17 cellular contexts compared by ENCODE assay signal in the genomic region with DNA sequence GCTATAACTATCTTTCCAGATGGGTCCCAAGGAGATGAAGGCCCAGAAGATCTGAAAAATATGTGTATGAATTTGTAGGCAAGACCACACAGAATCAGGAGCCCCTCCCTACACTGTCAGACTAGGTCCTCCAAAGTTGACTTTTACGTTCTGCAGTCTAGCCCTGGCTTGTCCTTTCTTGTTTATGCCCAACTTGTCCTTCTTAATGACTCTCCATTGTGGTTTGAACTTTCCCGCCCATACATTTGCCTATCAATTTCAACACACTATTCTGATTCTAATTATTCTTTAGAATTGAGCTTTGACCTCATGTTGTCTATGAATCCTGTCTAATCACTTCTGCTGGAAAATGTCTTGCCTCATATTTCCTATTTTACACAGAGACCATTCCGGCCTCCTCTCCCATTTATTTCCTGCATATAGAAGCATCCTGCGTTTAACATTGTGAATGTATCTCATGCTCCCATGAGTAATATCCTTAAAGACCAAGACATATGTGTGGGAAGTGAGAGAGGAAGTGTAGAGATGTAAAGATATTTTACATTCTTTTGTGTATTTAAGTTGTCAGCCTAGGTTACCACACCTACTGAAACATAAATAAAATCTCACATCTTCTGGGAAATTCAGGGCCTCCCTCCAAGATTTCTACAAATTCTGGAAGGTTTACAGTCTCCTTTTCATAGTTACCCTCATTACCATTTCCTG.
A peak's percentile ranks its signal among the peaks of the same experiment; 100 is the strongest.
DNase-seq lines count a peak whose midpoint lies in the region; FAIRE-seq and TF ChIP-seq lines count a peak whose summit lies in the region.
"Had no signal": no experiment of that assay in that cellular context is flagged by ENCODE, and none has a peak within 500 bp of the region (broad histone marks: within the 10 kb centered on the region; RNA-seq: fewer than 3 reads in every experiment).

No MANE protein-coding gene starts in this region.

- H3K9me3 Mint-ChIP-seq in MCF 10A (ENCODE audit: unreplicated experiment): no peaks in the 10 kb centered on the region
- no peaks in the 10 kb centered on the region for H3K9me3 Mint-ChIP-seq in astrocyte (ENCODE audit: unreplicated experiment)
- H3K9me3 Mint-ChIP-seq: neural crest cell; stimulated activated naive CD8-positive, alpha-beta T cell treated with anti-CD3 and anti-CD28 coated beads, Interleukin-15, Interleukin-2, amounts not matched to agents 100 ng/mL and 50 ng/mL, for 24 hours had no signal

- no peak for TF ChIP-seq CTCF in MCF 10A (IDR thresholded peaks at IDR 0.05; ENCODE audit: unreplicated experiment)
- TF ChIP-seq CTCF in breast epithelium (IDR thresholded peaks at IDR 0.05): no peak
- TF ChIP-seq CTCF in astrocyte (IDR thresholded peaks at IDR 0.05; ENCODE audit: insufficient read depth, low read depth, low read length): no peak
- TF ChIP-seq CTCF in keratinocyte (optimal IDR thresholded peaks at IDR 0.05 in 1 of 3, IDR thresholded peaks at IDR 0.05 in 1 of 3, conservative IDR thresholded peaks at IDR 0.05 in 1 of 3; ENCODE audit: extremely low read depth in 1 of 3, insufficient read depth in 2 of 3, low read length in 3 of 3): no peak

- H3K36me3 ChIP-seq in breast epithelium: no peaks in the 10 kb centered on the region
- H3K36me3 ChIP-seq in astrocyte (ENCODE audit: insufficient read depth, low read length): no peaks in the 10 kb centered on the region
- H3K36me3 ChIP-seq in keratinocyte (ENCODE audit: control insufficient read depth in 2 of 2, extremely low read depth in 1 of 2, insufficient read depth in 2 of 2, low read length in 2 of 2): no peaks in the 10 kb centered on the region
- H3K36me3 ChIP-seq: esophagus muscularis mucosa, Peyer's patch had no signal

- POLR2A ChIA-PET in MCF 10A (lab: Yijun Ruan, JAX): interaction anchor here (1.1 to 1.7 kb wide), 2 partner anchors 15 to 156 kb away, joined by 3 to 10 read pairs; no protein-coding TSS in a partner anchor

- H2AFZ ChIP-seq in astrocyte (ENCODE audit: low read depth, low read length) (no peak overlapping the region), keratinocyte (ENCODE audit: control insufficient read depth, low read length) (peak overlapping the region; percentile 1)

- H3K27me3 ChIP-seq in breast epithelium (no peaks in the 10 kb centered on the region), astrocyte (ENCODE audit: insufficient read depth, low read length) (no peaks in the 10 kb centered on the region), keratinocyte (ENCODE audit: control insufficient read depth, extremely low read depth, insufficient read depth, low read length) (no peaks in the 10 kb centered on the region)
- H3K27me3 ChIP-seq: esophagus muscularis mucosa, Peyer's patch had no signal

- DNase-seq in MCF 10A (ENCODE audit: unreplicated experiment): peak; percentile 59
- no peak for DNase-seq in breast epithelium (ENCODE audit: low spot score in 2 of 2)
- DNase-seq in astrocyte (ENCODE audit: low read depth): peak; percentile 48
- DNase-seq in keratinocyte (ENCODE audit: low read depth, low spot score): no peak
- DNase-seq in NCI-H1417 (lab: John Stamatoyannopoulos, UW): no peak
- no peak for DNase-seq in OCI-M2 (lab: John Stamatoyannopoulos, UW; ENCODE audit: unreplicated experiment)
- DNase-seq in NCI-H2171 (lab: John Stamatoyannopoulos, UW): no peak
- DNase-seq in NCI-H1092 (lab: John Stamatoyannopoulos, UW): no peak
- DNase-seq: activated CD4-positive, CD25-positive, alpha-beta regulatory T cell; activated CD8-positive, alpha-beta memory T cell treated with anti-CD3 and anti-CD28 coated beads, Interleukin-2, amount 50 U/mL, for 48 hours; COR-L47; NCI-H1436 treated with DMSO at 0.1 percent for 48 hours; NCI-H446 treated with DMSO at 0.1 percent for 48 hours; Peyer's patch had no signal

- CTCF ChIA-PET in MCF 10A (lab: Yijun Ruan, JAX): interaction anchor here (0.6 to 1.3 kb wide), 4 partner anchors 89 to 336 kb away, joined by 3 to 4 read pairs (median 3); no protein-coding TSS in a partner anchor

- H3K4me3 ChIP-seq in breast epithelium: no peak overlapping the region
- no peak overlapping the region for H3K4me3 ChIP-seq in astrocyte (ENCODE audit: insufficient read depth, low read depth, low read length)
- H3K4me3 ChIP-seq in keratinocyte (ENCODE audit: control insufficient read depth in 2 of 3, extremely low read depth in 1 of 3, insufficient read depth in 2 of 3, low read depth in 1 of 3, low read length in 3 of 3): peak overlapping the region in 2 of 3 experiments; percentile 5 to 25
- H3K4me3 ChIP-seq: esophagus muscularis mucosa, Peyer's patch had no signal

- peak; percentile 47 for FAIRE-seq in astrocyte (lab: Jason Lieb, UNC)
- peak; percentile 34 for FAIRE-seq in keratinocyte (lab: Jason Lieb, UNC)

- H3K27ac Mint-ChIP-seq in MCF 10A (ENCODE audit: low read depth, unreplicated experiment): peak overlapping the region; percentile 87
- H3K27ac Mint-ChIP-seq in astrocyte (ENCODE audit: unreplicated experiment): peak overlapping the region; percentile 67
- H3K27ac Mint-ChIP-seq: stimulated activated naive CD8-positive, alpha-beta T cell treated with anti-CD3 and anti-CD28 coated beads, Interleukin-15, Interleukin-2, amounts not matched to agents 100 ng/mL and 50 ng/mL, for 24 hours had no signal

- dilution Hi-C loops in keratinocyte (cut with MboI; ENCODE audit: extremely low pct_ligation_motif_present, low sequenced_read_pairs): no loop called here

- H3K9me1 ChIP-seq in keratinocyte (ENCODE audit: control insufficient read depth, extremely low read depth, insufficient read depth, low read length): no peaks in the 10 kb centered on the region

- intact Hi-C loops in MCF 10A (cut with micrococcal nuclease): loop anchor here (5.0 to 10.0 kb wide), 2 partner anchors 87 to 240 kb away; no protein-coding TSS in a partner anchor
- intact Hi-C loops in breast epithelium (cut with DNase I; ENCODE audit: low total_unique reads): loop anchor here (5.0 kb wide), 1 partner anchor 887 kb away; no protein-coding TSS in a partner anchor

- H3K9ac ChIP-seq in astrocyte (ENCODE audit: low read length) (no peak overlapping the region), keratinocyte (ENCODE audit: control insufficient read depth, extremely low read depth, insufficient read depth, low read length) (peak overlapping the region; percentile 4)

- H3K4me1 Mint-ChIP-seq in MCF 10A (ENCODE audit: insufficient read depth, unreplicated experiment) (peaks cover 48% of the 10 kb centered on the region), astrocyte (ENCODE audit: low read depth, unreplicated experiment) (peaks cover 39% of the 10 kb centered on the region)
- H3K4me1 Mint-ChIP-seq: neural crest cell had no signal

- H3K4me3 Mint-ChIP-seq in MCF 10A (ENCODE audit: unreplicated experiment) (no peak overlapping the region), astrocyte (ENCODE audit: unreplicated experiment) (no peak overlapping the region)
- H3K4me3 Mint-ChIP-seq: neural crest cell; stimulated activated naive CD8-positive, alpha-beta T cell treated with anti-CD3 and anti-CD28 coated beads, Interleukin-15, Interleukin-2, amounts not matched to agents 100 ng/mL and 50 ng/mL, for 24 hours had no signal

- H4K20me1 ChIP-seq in astrocyte (ENCODE audit: insufficient read depth, low read length) (no peaks in the 10 kb centered on the region), keratinocyte (ENCODE audit: control insufficient read depth, extremely low read depth, insufficient read depth, low read length) (no peaks in the 10 kb centered on the region)

- H3K79me2 ChIP-seq in astrocyte (ENCODE audit: insufficient read depth, low read length) (no peaks in the 10 kb centered on the region), keratinocyte (ENCODE audit: control insufficient read depth, insufficient read depth, low read length) (no peaks in the 10 kb centered on the region)

- no TSS peak for BruUV-seq in MCF 10A (replicated peaks; lab: Mats Ljungman, UMichigan)

- H3K27me3 Mint-ChIP-seq in MCF 10A (ENCODE audit: insufficient read depth, unreplicated experiment): no peaks in the 10 kb centered on the region
- H3K27me3 Mint-ChIP-seq in astrocyte (ENCODE audit: low read depth, unreplicated experiment): no peaks in the 10 kb centered on the region
- H3K27me3 Mint-ChIP-seq: stimulated activated naive CD8-positive, alpha-beta T cell treated with anti-CD3 and anti-CD28 coated beads, Interleukin-15, Interleukin-2, amounts not matched to agents 100 ng/mL and 50 ng/mL, for 24 hours had no signal

- no peaks in the 10 kb centered on the region for H3K9me3 ChIP-seq in breast epithelium
- no peaks in the 10 kb centered on the region for H3K9me3 ChIP-seq in astrocyte (ENCODE audit: insufficient read depth, low read depth, low read length)
- no peaks in the 10 kb centered on the region for H3K9me3 ChIP-seq in keratinocyte (ENCODE audit: control insufficient read depth, low read depth, low read length)
- H3K9me3 ChIP-seq: esophagus muscularis mucosa, Peyer's patch had no signal

- H3K4me1 ChIP-seq in breast epithelium (peaks cover 0 to 4% of the 10 kb centered on the region in 2 donors), astrocyte (ENCODE audit: insufficient read depth, low read length) (peaks cover 34% of the 10 kb centered on the region), keratinocyte (ENCODE audit: control insufficient read depth, extremely low read depth, insufficient read depth, low read length) (peaks cover 49% of the 10 kb centered on the region)

- no peak for TF ChIP-seq POLR2A in breast epithelium (IDR thresholded peaks at IDR 0.05)

- H3K4me2 ChIP-seq in astrocyte (ENCODE audit: low read length) (peak overlapping the region; percentile 61), keratinocyte (ENCODE audit: control insufficient read depth, extremely low read depth, insufficient read depth, low read depth, low read length) (peak overlapping the region; percentile 36)

- H3K36me3 Mint-ChIP-seq in MCF 10A (ENCODE audit: insufficient read depth, unreplicated experiment) (no peaks in the 10 kb centered on the region), astrocyte (ENCODE audit: low read depth, unreplicated experiment) (no peaks in the 10 kb centered on the region)

- H3K27ac ChIP-seq in breast epithelium: no peak overlapping the region
- H3K27ac ChIP-seq in astrocyte (ENCODE audit: low read depth, low read length): peak overlapping the region; percentile 74
- H3K27ac ChIP-seq in keratinocyte (ENCODE audit: control insufficient read depth, insufficient read depth, low read length): peak overlapping the region; percentile 64
- H3K27ac ChIP-seq: esophagus muscularis mucosa, Peyer's patch had no signal

Comparison
In these comparisons a context has a peak if more than half of its experiments do, and no peak if none do; other contexts are left out.
1. DNase-seq: peak in MCF 10A (single experiment) and astrocyte (single experiment); none in breast epithelium (0 of 2), keratinocyte (single experiment), NCI-H1417 (0 of 3), OCI-M2 (single experiment), NCI-H2171 (single experiment) and NCI-H1092 (single experiment).
2. H3K27ac ChIP-seq: peak in astrocyte (single experiment) and keratinocyte (single experiment); none in breast epithelium (0 of 2).
3. H3K4me3 ChIP-seq: peak in keratinocyte (2 of 3); none in breast epithelium (0 of 3) and astrocyte (single experiment).